Comparison of ENCODE assay signal across 8 cellular contexts in genomic region chr1:2228684-2229031, GRCh38. TPM values are rescaled to one million over a fixed set of nuclear protein-coding genes. Genes with fewer than 3 reads are reported as not detected.
DNase-seq lines count a peak whose midpoint lies in the region; ATAC-seq and TF ChIP-seq lines count a peak whose summit lies in the region.

No MANE protein-coding gene starts in this region.

- H3K4me1 ChIP-seq in cardiac muscle cell (ENCODE audit: low read depth) = peaks cover 41% of the 10 kb centered on the region

- no peaks in the 10 kb centered on the region for H3K36me3 Mint-ChIP-seq in activated naive CD8-positive, alpha-beta T cell
- peaks cover 4 to 25% of the 10 kb centered on the region in 2 donors for H3K36me3 Mint-ChIP-seq in stimulated activated naive B cell treated with anti-CD40 and anti-IgM and Interleukin-4, amounts not matched to agents 10 μg/mL and 1 μg/mL and 100 μg/mL, for 72 hours

- no peak for ATAC-seq in stimulated activated naive B cell treated with anti-CD40 and anti-IgM and Interleukin-4, amounts not matched to agents 10 μg/mL and 1 μg/mL and 100 μg/mL, for 72 hours (replicated peaks)

- H3K4me3 ChIP-seq in cardiac muscle cell (peak overlapping the region; percentile 56), iPS-11a (ENCODE audit: low read depth, low read length) (peak overlapping the region; percentile 82)

- H3K9me3 ChIP-seq in cardiac muscle cell (ENCODE audit: low read depth) = no peaks in the 10 kb centered on the region

- no peaks in the 10 kb centered on the region for H3K36me3 ChIP-seq in cardiac muscle cell

- no peak overlapping the region for H3K27ac ChIP-seq in cardiac muscle cell

- H3K9me3 Mint-ChIP-seq in activated naive CD8-positive, alpha-beta T cell (ENCODE audit: low read depth) = no peaks in the 10 kb centered on the region
- no peaks in the 10 kb centered on the region for H3K9me3 Mint-ChIP-seq in stimulated activated naive B cell treated with anti-CD40 and anti-IgM and Interleukin-4, amounts not matched to agents 10 μg/mL and 1 μg/mL and 100 μg/mL, for 72 hours

- peak in 1 of 2 donors; percentile 38 for DNase-seq in cardiac muscle cell (ENCODE audit: low read depth in 1 of 2, low spot score in 1 of 2)
- no peak for DNase-seq in cardiac septum (ENCODE audit: low spot score)
- DNase-seq in stimulated activated naive B cell treated with anti-CD40 and anti-IgM and Interleukin-4, amounts not matched to agents 10 μg/mL and 1 μg/mL and 100 μg/mL, for 72 hours = no peak
- DNase-seq in kidney tubule cell (ENCODE audit: low spot score) = no peak
- no peak for DNase-seq in 8988T
- DNase-seq in SK-N-DZ (ENCODE audit: low spot score) = no peak

- H3K27me3 ChIP-seq in cardiac muscle cell = no peaks in the 10 kb centered on the region

- no peaks in the 10 kb centered on the region for H3K27me3 Mint-ChIP-seq in activated naive CD8-positive, alpha-beta T cell
- H3K27me3 Mint-ChIP-seq in stimulated activated naive B cell treated with anti-CD40 and anti-IgM and Interleukin-4, amounts not matched to agents 10 μg/mL and 1 μg/mL and 100 μg/mL, for 72 hours = no peaks in the 10 kb centered on the region

- H3K4me1 Mint-ChIP-seq in activated naive CD8-positive, alpha-beta T cell (ENCODE audit: low read depth) = peaks cover 30% of the 10 kb centered on the region
- H3K4me1 Mint-ChIP-seq in stimulated activated naive B cell treated with anti-CD40 and anti-IgM and Interleukin-4, amounts not matched to agents 10 μg/mL and 1 μg/mL and 100 μg/mL, for 72 hours = peaks cover 43 to 59% of the 10 kb centered on the region in 2 donors

- intact Hi-C loops in cardiac septum (cut with DNase I) = no loop called here

- peak overlapping the region; percentile 95 for H3K4me3 Mint-ChIP-seq in activated naive CD8-positive, alpha-beta T cell
- peak overlapping the region; percentile 92 to 94 for H3K4me3 Mint-ChIP-seq in stimulated activated naive B cell treated with anti-CD40 and anti-IgM and Interleukin-4, amounts not matched to agents 10 μg/mL and 1 μg/mL and 100 μg/mL, for 72 hours

- peak overlapping the region; percentile 93 for H3K27ac Mint-ChIP-seq in activated naive CD8-positive, alpha-beta T cell
- H3K27ac Mint-ChIP-seq in stimulated activated naive B cell treated with anti-CD40 and anti-IgM and Interleukin-4, amounts not matched to agents 10 μg/mL and 1 μg/mL and 100 μg/mL, for 72 hours = peak overlapping the region; percentile 85

- TF ChIP-seq CTCF in cardiac muscle cell (IDR thresholded peaks at IDR 0.05; ENCODE audit: low read depth, low read length) = no peak

RNA-seq across cellular contexts. Expression of gene SKI, which starts 0.5 kb away (rescaled TPM):
- total RNA-seq in cardiac muscle cell (25.2 and 31.9 TPM in 2 replicates), cardiac septum (39.9 TPM)
- 2.7 and 5.2 TPM in 2 replicates for polyA plus RNA-seq in cardiac muscle cell
- polyA plus RNA-seq in SK-N-DZ (2014; cell fraction: cytosol; rRNA removed) = 2.4 and 3.1 TPM in 2 replicates
- polyA plus RNA-seq in SK-N-DZ (2014; cell fraction: nucleus; rRNA removed) = 1.2 and 7.3 TPM in 2 replicates

RNA-seq across cellular contexts. Expression of gene FAAP20, which starts 34.1 kb away (rescaled TPM):
- 109 and 130 TPM in 2 replicates for total RNA-seq in cardiac muscle cell
- polyA plus RNA-seq in cardiac muscle cell = 188 and 219 TPM in 2 replicates
- 40.5 TPM for total RNA-seq in cardiac septum
- 31.2 and 35.3 TPM in 2 replicates for polyA plus RNA-seq in SK-N-DZ (2014; cell fraction: cytosol; rRNA removed)
- 35.9 and 59.0 TPM in 2 replicates for polyA plus RNA-seq in SK-N-DZ (2014; cell fraction: nucleus; rRNA removed)
